Comparison of ENCODE assay signal across 10 cellular contexts in genomic region chr14:22692194-22692593, GRCh38. TPM values are rescaled to one million over a fixed set of nuclear protein-coding genes. Genes with fewer than 3 reads are reported as not detected.
"Had no signal": no experiment of that assay in that cellular context is flagged by ENCODE, and none has a peak within 500 bp of the region (broad histone marks: within the 10 kb centered on the region; RNA-seq: fewer than 3 reads in every experiment).

No MANE protein-coding gene starts in this region.

- H3K27ac ChIP-seq: HL-60 had no signal

- DNase-seq: IMR-90, KBM-7, KG1 had no signal

- FAIRE-seq: HepG2, HTR-8/SVneo, K562 had no signal

- ATAC-seq: HepG2, K562 had no signal

- H3K4me3 ChIP-seq: K562 had no signal

RNA-seq across cellular contexts. Expression of gene OR6J1, which starts 48.0 kb away (rescaled TPM):
- total RNA-seq: HepG2, HT-29, HT1080, IMR-90, K562 had no signal
- polyA plus RNA-seq: HepG2, IgD-negative memory B cell, IMR-90, K562 had no signal
